Comparison of ENCODE assay signal across 8 cellular contexts in genomic region chr15:85854345-85855097, GRCh38. TPM values are rescaled to one million over a fixed set of nuclear protein-coding genes. Genes with fewer than 3 reads are reported as not detected.
A peak's percentile ranks its signal among the peaks of the same experiment; 100 is the strongest.
DNase-seq lines count a peak whose midpoint lies in the region; ATAC-seq and TF ChIP-seq lines count a peak whose summit lies in the region.

No MANE protein-coding gene starts in this region.

- H3K4me3 ChIP-seq in iPS-15b (ENCODE audit: low read depth, low read length) = peak overlapping the region; percentile 37

- H3K4me3 Mint-ChIP-seq in brain = peak overlapping the region in 4 of 5 experiments; percentile 2 to 69 (median 28)

- H3K36me3 ChIP-seq in iPS-15b (ENCODE audit: control insufficient read depth, insufficient read depth, low read length) = no peaks in the 10 kb centered on the region

- peak; percentile 84 to 90 for TF ChIP-seq CTCF in brain (conservative IDR thresholded peaks at IDR 0.05)

- H3K36me3 Mint-ChIP-seq in brain = no peaks in the 10 kb centered on the region

- H3K9me3 ChIP-seq in iPS-15b (ENCODE audit: control insufficient read depth, insufficient read depth, low read length) = no peaks in the 10 kb centered on the region

- peak overlapping the region in 4 of 5 experiments; percentile 1 to 83 (median 36) for H3K27ac Mint-ChIP-seq in brain

- H3K9me3 Mint-ChIP-seq in brain = no peaks in the 10 kb centered on the region

- peak; percentile 61 for ATAC-seq in GM19467 (IDR thresholded peaks at IDR 0.05; ENCODE audit: unreplicated experiment)
- ATAC-seq in HG03097 (IDR thresholded peaks at IDR 0.05; ENCODE audit: low FRiP score, unreplicated experiment) = no peak

- peaks cover 19% of the 10 kb centered on the region for H3K4me1 Mint-ChIP-seq in brain

- H3K27me3 ChIP-seq in iPS-15b (ENCODE audit: control insufficient read depth, insufficient read depth, low read length) = no peaks in the 10 kb centered on the region

- no peak overlapping the region for H3K9ac ChIP-seq in iPS-15b (ENCODE audit: low read depth, low read length)

- no peaks in the 10 kb centered on the region for H3K4me1 ChIP-seq in iPS-15b (ENCODE audit: control insufficient read depth, insufficient read depth, low read length)

- no peaks in the 10 kb centered on the region for H3K27me3 Mint-ChIP-seq in brain

- DNase-seq in DMS53 (lab: John Stamatoyannopoulos, UW) (peak; percentile 66), Kasumi-1 (lab: John Stamatoyannopoulos, UW) (peak; percentile 52 to 60), SKM-1 (lab: John Stamatoyannopoulos, UW; ENCODE audit: unreplicated experiment) (peak; percentile 21)
- peak; percentile 18 for DNase-seq in stimulated activated CD4-positive, alpha-beta T cell treated with anti-CD3 and anti-CD28 coated beads, Interleukin-12 subunit alpha, Interleukin-12 subunit beta, amount 100 ng/mL, for 4 hours

RNA-seq across cellular contexts. Expression of gene KLHL25, which starts 59.8 kb away (rescaled TPM):
- 14.7 TPM for polyA plus RNA-seq in brain (ENCODE audit: insufficient read depth, low read depth, low replicate concordance)
